15 cellular contexts compared by ENCODE assay signal in the genomic region with DNA sequence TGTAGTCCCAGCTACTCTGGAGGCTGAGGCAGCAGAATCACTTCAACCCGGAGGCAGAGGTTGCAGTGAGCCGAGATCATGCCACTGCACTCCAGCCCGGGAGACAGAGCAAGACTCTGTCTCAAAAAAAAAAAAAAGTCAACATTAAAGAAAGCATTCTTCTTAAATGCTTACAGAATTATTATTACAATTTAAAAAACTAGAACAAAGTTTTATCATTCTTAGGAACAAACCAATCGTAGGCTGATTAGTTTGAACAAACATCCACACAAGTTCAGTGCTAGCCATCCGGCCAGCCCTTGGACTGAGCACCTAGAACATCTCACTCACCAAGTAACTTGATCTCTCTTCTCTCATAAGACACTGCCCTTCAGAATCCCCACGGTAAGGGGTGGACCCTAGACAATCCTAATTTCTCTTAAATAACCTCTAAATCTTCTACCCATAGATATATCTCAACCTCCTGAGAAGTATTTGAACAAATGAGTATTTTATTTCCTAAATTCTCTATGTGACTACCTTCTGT. TPM values are rescaled to one million over a fixed set of nuclear protein-coding genes. Genes with fewer than 3 reads are reported as not detected.
DNase-seq lines count a peak whose midpoint lies in the region; ATAC-seq lines count a peak whose summit lies in the region.
"Had no signal": no experiment of that assay in that cellular context is flagged by ENCODE, and none has a peak within 500 bp of the region (broad histone marks: within the 10 kb centered on the region; RNA-seq: fewer than 3 reads in every experiment).

No MANE protein-coding gene starts in this region.

- no peaks in the 10 kb centered on the region for H3K9me3 Mint-ChIP-seq in activated naive CD4-positive, alpha-beta T cell treated with anti-CD3 and anti-CD28 coated beads, Interleukin-2, amount 50 U/mL, for 72 hours
- no peaks in the 10 kb centered on the region for H3K9me3 Mint-ChIP-seq in T-cell
- H3K9me3 Mint-ChIP-seq in effector memory CD8-positive, alpha-beta T cell = no peaks in the 10 kb centered on the region
- no peaks in the 10 kb centered on the region for H3K9me3 Mint-ChIP-seq in stimulated activated naive B cell treated with anti-CD40 and anti-IgM and Interleukin-4, amounts not matched to agents 10 μg/mL and 1 μg/mL and 100 μg/mL, for 72 hours
- H3K9me3 Mint-ChIP-seq: nephron had no signal

- CTCF ChIA-PET in T-cell (lab: Charles Lee) = interaction anchor here in 1 of 2 donors (0.8 to 1.0 kb wide), 2 partner anchors 12 to 60 kb away, joined by 3 to 6 read pairs; no protein-coding TSS in a partner anchor

- DNase-seq in activated naive CD4-positive, alpha-beta T cell treated with anti-CD3 and anti-CD28 coated beads, Interleukin-2, amount 50 U/mL, for 72 hours (ENCODE audit: low spot score in 2 of 2) = no peak
- no peak for DNase-seq in activated naive CD4-positive, alpha-beta T cell treated with anti-CD3 and anti-CD28 coated beads, Interleukin-2, amount 50 U/mL, for 16 hours
- DNase-seq in T-cell = no peak
- DNase-seq in effector memory CD8-positive, alpha-beta T cell = no peak
- no peak for DNase-seq in stimulated activated naive B cell treated with anti-CD40 and anti-IgM and Interleukin-4, amounts not matched to agents 10 μg/mL and 1 μg/mL and 100 μg/mL, for 72 hours
- no peak for DNase-seq in A172 (ENCODE audit: low spot score)
- no peak for DNase-seq in GM19238 (ENCODE audit: insufficient read length, low spot score)
- no peak for DNase-seq in T-helper 1 cell
- DNase-seq: activated CD8-positive, alpha-beta memory T cell treated with anti-CD3 and anti-CD28 coated beads, Interleukin-2, amount 50 U/mL, for 48 hours; aorta; DMS79 treated with DMSO at 0.1 percent for 48 hours; lower lobe of right lung; NCI-H1694; NCI-H524 treated with DMSO at 0.1 percent for 48 hours had no signal

- no peak for ATAC-seq in activated naive CD4-positive, alpha-beta T cell treated with anti-CD3 and anti-CD28 coated beads, Interleukin-2, amount 50 U/mL, for 72 hours
- no peak for ATAC-seq in T-cell (replicated peaks in 1 of 4)
- no peak for ATAC-seq in effector memory CD8-positive, alpha-beta T cell (replicated peaks)
- ATAC-seq in stimulated activated naive B cell treated with anti-CD40 and anti-IgM and Interleukin-4, amounts not matched to agents 10 μg/mL and 1 μg/mL and 100 μg/mL, for 72 hours (replicated peaks) = no peak
- ATAC-seq: lower lobe of right lung had no signal

- POLR2A ChIA-PET in T-cell (lab: Charles Lee) = interaction anchor here (0.8 to 1.2 kb wide), 3 partner anchors 12 to 476 kb away, joined by 3 to 4 read pairs (median 3); no protein-coding TSS in a partner anchor

- peak overlapping the region; percentile 71 to 76 for H3K27ac Mint-ChIP-seq in activated naive CD4-positive, alpha-beta T cell treated with anti-CD3 and anti-CD28 coated beads, Interleukin-2, amount 50 U/mL, for 72 hours
- peak overlapping the region; percentile 50 to 53 for H3K27ac Mint-ChIP-seq in T-cell
- H3K27ac Mint-ChIP-seq in effector memory CD8-positive, alpha-beta T cell = peak overlapping the region; percentile 62 to 75
- H3K27ac Mint-ChIP-seq in stimulated activated naive B cell treated with anti-CD40 and anti-IgM and Interleukin-4, amounts not matched to agents 10 μg/mL and 1 μg/mL and 100 μg/mL, for 72 hours = peak overlapping the region; percentile 82
- H3K27ac Mint-ChIP-seq: nephron had no signal

- H3K36me3 Mint-ChIP-seq in activated naive CD4-positive, alpha-beta T cell treated with anti-CD3 and anti-CD28 coated beads, Interleukin-2, amount 50 U/mL, for 72 hours = no peaks in the 10 kb centered on the region
- peaks cover 8% of the 10 kb centered on the region for H3K36me3 Mint-ChIP-seq in T-cell
- peaks cover 26% of the 10 kb centered on the region for H3K36me3 Mint-ChIP-seq in effector memory CD8-positive, alpha-beta T cell (ENCODE audit: insufficient read depth)
- H3K36me3 Mint-ChIP-seq in stimulated activated naive B cell treated with anti-CD40 and anti-IgM and Interleukin-4, amounts not matched to agents 10 μg/mL and 1 μg/mL and 100 μg/mL, for 72 hours = peaks cover 0 to under 1% of the 10 kb centered on the region in 2 donors

- peak overlapping the region; percentile 26 to 67 (median 43) for H3K4me3 Mint-ChIP-seq in T-cell
- H3K4me3 Mint-ChIP-seq in effector memory CD8-positive, alpha-beta T cell = peak overlapping the region; percentile 37 to 55
- H3K4me3 Mint-ChIP-seq in stimulated activated naive B cell treated with anti-CD40 and anti-IgM and Interleukin-4, amounts not matched to agents 10 μg/mL and 1 μg/mL and 100 μg/mL, for 72 hours = no peak overlapping the region
- H3K4me3 Mint-ChIP-seq: nephron had no signal

- H3K27me3 Mint-ChIP-seq in T-cell = no peaks in the 10 kb centered on the region
- no peaks in the 10 kb centered on the region for H3K27me3 Mint-ChIP-seq in effector memory CD8-positive, alpha-beta T cell
- H3K27me3 Mint-ChIP-seq in stimulated activated naive B cell treated with anti-CD40 and anti-IgM and Interleukin-4, amounts not matched to agents 10 μg/mL and 1 μg/mL and 100 μg/mL, for 72 hours = no peaks in the 10 kb centered on the region

- peaks cover 53 to 81% (median 75%) of the 10 kb centered on the region in 3 donors for H3K4me1 Mint-ChIP-seq in T-cell
- H3K4me1 Mint-ChIP-seq in effector memory CD8-positive, alpha-beta T cell (ENCODE audit: low read depth in 2 of 2) = peaks cover 52 to 64% of the 10 kb centered on the region in 2 donors
- H3K4me1 Mint-ChIP-seq in stimulated activated naive B cell treated with anti-CD40 and anti-IgM and Interleukin-4, amounts not matched to agents 10 μg/mL and 1 μg/mL and 100 μg/mL, for 72 hours = peaks cover 41 to 65% of the 10 kb centered on the region in 2 donors

RNA-seq across cellular contexts. Expression of a gene that starts 16.0 kb away (rescaled TPM):
- total RNA-seq in activated naive CD4-positive, alpha-beta T cell treated with anti-CD3 and anti-CD28 coated beads, Interleukin-2, amount 50 U/mL, for 72 hours = 100 to 1,000 TPM in 1 of 2 donors, 10 to 100 TPM in 1; 95.3 to 133 TPM
- total RNA-seq in T-cell = 100 to 1,000 TPM; 272 to 323 (median 288) TPM
- 61.4 and 70.5 TPM in 2 replicates for total RNA-seq in A172 (2014; rRNA removed; shearing (Covaris generic))

Comparison
In these comparisons a context has a peak if more than half of its experiments do, and no peak if none do; other contexts are left out.
1. H3K4me3 Mint-ChIP-seq: peak in T-cell (3 of 3) and effector memory CD8-positive, alpha-beta T cell (2 of 2); none in stimulated activated naive B cell treated with anti-CD40 and anti-IgM and Interleukin-4, amounts not matched to agents 10 μg/mL and 1 μg/mL and 100 μg/mL, for 72 hours (0 of 2).
2. Peak in every context shown above with its lines, with median percentiles within 50 percentile points of each other: H3K27ac Mint-ChIP-seq.